1 cellular context compared by ENCODE assay signal in genomic region chr4:81963005-81963404, GRCh38.
TF ChIP-seq lines count a peak whose summit lies in the region.

No MANE protein-coding gene starts in this region.

TF ChIP-seq in H1, 55 proteins besides CTCF, POLR2A, EP300 and RAD21 (continued from another document):
- TF ChIP-seq GABPA (IDR thresholded peaks at IDR 0.05; ENCODE audit: borderline replicate concordance, insufficient read depth, low read length), result no peak
- no peak for TF ChIP-seq SRF (IDR thresholded peaks at IDR 0.05; ENCODE audit: low read depth, low read length)
- TF ChIP-seq CBX8 (IDR thresholded peaks at IDR 0.05; ENCODE audit: borderline replicate concordance, low read depth, low read length), result no peak
- TF ChIP-seq SIRT6 (IDR thresholded peaks at IDR 0.05; ENCODE audit: low read length), result no peak
- no peak for TF ChIP-seq CHD2 (IDR thresholded peaks at IDR 0.05; ENCODE audit: low read length)
- TF ChIP-seq SP4 (IDR thresholded peaks at IDR 0.05; ENCODE audit: low read length), result no peak
- no peak for TF ChIP-seq TBP (IDR thresholded peaks at IDR 0.05; ENCODE audit: low read depth, low read length)
- no peak for TF ChIP-seq CHD1 (IDR thresholded peaks at IDR 0.05; ENCODE audit: low read depth, low read length)
- TF ChIP-seq SUZ12 (IDR thresholded peaks at IDR 0.05; ENCODE audit: low read length), result no peak
- no peak for TF ChIP-seq SP1 (IDR thresholded peaks at IDR 0.05; ENCODE audit: low read depth, low read length)
- TF ChIP-seq E2F6 (IDR thresholded peaks at IDR 0.05), result no peak
- no peak for TF ChIP-seq HDAC6 (IDR thresholded peaks at IDR 0.05; ENCODE audit: low read depth, low read length)
- no peak for TF ChIP-seq NRF1 (IDR thresholded peaks at IDR 0.05; ENCODE audit: low read depth, low read length)
- no peak for TF ChIP-seq BACH1 (IDR thresholded peaks at IDR 0.05; ENCODE audit: low read length)
- no peak for TF ChIP-seq JUND (IDR thresholded peaks at IDR 0.05; ENCODE audit: low read length)
